Comparison of ENCODE assay signal across 30 cellular contexts in the genomic region with DNA sequence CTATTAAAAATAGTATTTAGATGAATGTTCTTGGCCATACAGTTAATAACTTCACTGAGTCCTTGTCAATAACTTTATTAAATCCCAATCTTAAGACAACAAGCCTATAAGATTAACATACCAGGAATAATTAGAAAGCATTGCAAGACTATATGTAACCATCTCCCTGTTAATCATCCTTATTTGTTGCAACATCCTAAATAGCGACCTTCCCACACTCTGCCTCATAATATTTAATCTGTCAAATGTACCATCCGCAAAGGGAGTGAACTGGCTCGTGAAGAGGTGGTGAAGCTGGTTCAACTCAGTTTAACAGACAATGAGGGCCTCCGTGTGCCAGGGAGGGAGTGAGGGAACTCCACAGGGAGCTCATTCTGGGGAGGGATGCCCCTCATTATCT.
"Had no signal": no experiment of that assay in that cellular context is flagged by ENCODE, and none has a peak within 500 bp of the region (broad histone marks: within the 10 kb centered on the region; RNA-seq: fewer than 3 reads in every experiment).

No MANE protein-coding gene starts in this region.

- H3K4me2 ChIP-seq: neural progenitor cell had no signal

- H3K4me1 ChIP-seq: neural progenitor cell, pancreas, tibial artery had no signal

- H3K27ac Mint-ChIP-seq: natural killer cell treated with Interleukin-12 subunit alpha and Interleukin-12 subunit beta and Interleukin-15 and Interleukin-18, amount 100 ng/mL, for 72 hours; neural progenitor cell; stimulated activated effector memory CD8-positive, alpha-beta T cell treated with anti-CD3 and anti-CD28 coated beads, Interleukin-12 subunit alpha, Interleukin-12 subunit beta, amount 100 ng/mL, for 72 hours; stimulated activated naive CD8-positive, alpha-beta T cell treated with anti-CD3 and anti-CD28 coated beads, Interleukin-15, Interleukin-2, amounts not matched to agents 100 ng/mL and 50 ng/mL, for 24 hours had no signal

- H2AFZ ChIP-seq: neural progenitor cell had no signal

- H3K9me3 Mint-ChIP-seq: central memory CD8-positive, alpha-beta T cell; neural progenitor cell; stimulated activated effector memory CD8-positive, alpha-beta T cell treated with anti-CD3 and anti-CD28 coated beads, Interleukin-12 subunit alpha, Interleukin-12 subunit beta, amount 100 ng/mL, for 72 hours; stimulated activated naive CD8-positive, alpha-beta T cell treated with anti-CD3 and anti-CD28 coated beads, Interleukin-15, Interleukin-2, amounts not matched to agents 100 ng/mL and 50 ng/mL, for 24 hours had no signal

- DNase-seq: cortex of kidney; dorsolateral prefrontal cortex; effector memory CD4-positive, alpha-beta T cell; heart left ventricle; hippocampal formation; kidney glomerular epithelial cell; midbrain; occipital lobe; pancreas; retina; stimulated activated CD4-positive, alpha-beta T cell treated with anti-CD3 and anti-CD28 coated beads, Interleukin-12 subunit alpha, Interleukin-12 subunit beta, amount 100 ng/mL, for 4 hours; stimulated activated CD4-positive, alpha-beta T cell treated with anti-CD3 and anti-CD28 coated beads, Interleukin-2, amount 100 ng/mL, for 48 hours; stimulated activated CD8-positive, alpha-beta memory T cell treated with anti-CD3 and anti-CD28 coated beads, Interleukin-4, amount 100 ng/mL, for 48 hours; tibial artery; upper lobe of right lung had no signal

- H3K4me1 Mint-ChIP-seq: central memory CD8-positive, alpha-beta T cell; neural progenitor cell; stimulated activated effector memory CD8-positive, alpha-beta T cell treated with anti-CD3 and anti-CD28 coated beads, Interleukin-12 subunit alpha, Interleukin-12 subunit beta, amount 100 ng/mL, for 72 hours had no signal

- H3K4me3 Mint-ChIP-seq: central memory CD8-positive, alpha-beta T cell; natural killer cell treated with Interleukin-12 subunit alpha and Interleukin-12 subunit beta and Interleukin-15 and Interleukin-18, amount 100 ng/mL, for 72 hours; neural progenitor cell; stimulated activated effector memory CD8-positive, alpha-beta T cell treated with anti-CD3 and anti-CD28 coated beads, Interleukin-12 subunit alpha, Interleukin-12 subunit beta, amount 100 ng/mL, for 72 hours; stimulated activated naive CD8-positive, alpha-beta T cell treated with anti-CD3 and anti-CD28 coated beads, Interleukin-15, Interleukin-2, amounts not matched to agents 100 ng/mL and 50 ng/mL, for 24 hours had no signal

- H3K9ac ChIP-seq: neural progenitor cell had no signal

- H3K27me3 ChIP-seq: dorsolateral prefrontal cortex, esophagus muscularis mucosa, heart left ventricle, neural progenitor cell, pancreas, tibial artery, upper lobe of right lung, vagina had no signal

- H3K36me3 ChIP-seq: esophagus muscularis mucosa, neural progenitor cell, pancreas, prostate gland, tibial artery, upper lobe of right lung, vagina had no signal

- H3K9me3 ChIP-seq: esophagus muscularis mucosa, heart left ventricle, pancreas, prostate gland, tibial artery, upper lobe of right lung, vagina had no signal

- H3K27ac ChIP-seq: dorsolateral prefrontal cortex, epithelial cell of prostate, esophagus muscularis mucosa, heart left ventricle, neural progenitor cell, pancreas, prostate gland, skin epidermis, tibial artery, upper lobe of right lung, vagina had no signal

- H3K36me3 Mint-ChIP-seq: natural killer cell treated with Interleukin-12 subunit alpha and Interleukin-12 subunit beta and Interleukin-15 and Interleukin-18, amount 100 ng/mL, for 72 hours; neural progenitor cell; stimulated activated effector memory CD8-positive, alpha-beta T cell treated with anti-CD3 and anti-CD28 coated beads, Interleukin-12 subunit alpha, Interleukin-12 subunit beta, amount 100 ng/mL, for 72 hours had no signal

- ATAC-seq: heart left ventricle; left lobe of liver; natural killer cell treated with Interleukin-12 subunit alpha and Interleukin-12 subunit beta and Interleukin-15 and Interleukin-18, amount 100 ng/mL, for 72 hours; pancreas; sciatic nerve; stimulated activated effector memory CD8-positive, alpha-beta T cell treated with anti-CD3 and anti-CD28 coated beads, Interleukin-12 subunit alpha, Interleukin-12 subunit beta, amount 100 ng/mL, for 72 hours; upper lobe of right lung had no signal

- H3K4me3 ChIP-seq: dorsolateral prefrontal cortex, esophagus muscularis mucosa, heart left ventricle, neural progenitor cell, pancreas, prostate gland, skin epidermis, tibial artery, upper lobe of right lung, vagina had no signal

- FAIRE-seq: endometrium, frontal cortex, islet of Langerhans, pancreas had no signal
